ENCODE assay signal across 8 cellular contexts in genomic region chr12:57609781-57610552, GRCh38. TPM values are rescaled to one million over a fixed set of nuclear protein-coding genes. Genes with fewer than 3 reads are reported as not detected.
DNase-seq lines count a peak whose midpoint lies in the region; ATAC-seq and TF ChIP-seq lines count a peak whose summit lies in the region.

No MANE protein-coding gene starts in this region.

- peaks cover 3% of the 10 kb centered on the region for H3K27me3 ChIP-seq in CD4-positive, CD25-positive, alpha-beta regulatory T cell (ENCODE audit: control insufficient read depth, insufficient read depth, low read length)
- H3K27me3 ChIP-seq in heart left ventricle = peaks cover 0 to 25% (median 0%) of the 10 kb centered on the region in 9 donors

- H3K4me3 Mint-ChIP-seq in CD4-positive, CD25-positive, alpha-beta regulatory T cell = peak overlapping the region; percentile 78 to 91 (median 80)
- H3K4me3 Mint-ChIP-seq in activated CD4-positive, alpha-beta memory T cell treated with anti-CD3 and anti-CD28 coated beads, Interleukin-2, amount 10 ng/mL, durations not matched to agents 7 days and 5 days = peak overlapping the region; percentile 43
- peak overlapping the region; percentile 69 for H3K4me3 Mint-ChIP-seq in osteocyte (ENCODE audit: unreplicated experiment)

- H3K27ac ChIP-seq in CD4-positive, CD25-positive, alpha-beta regulatory T cell (ENCODE audit: insufficient read depth, low read length, poor library complexity, severe bottlenecking) = no peak overlapping the region
- H3K27ac ChIP-seq in heart left ventricle = peak overlapping the region; percentile 43 to 96 (median 85)

- peaks cover 0 to 28% (median 4%) of the 10 kb centered on the region in 4 donors for H3K4me1 Mint-ChIP-seq in CD4-positive, CD25-positive, alpha-beta regulatory T cell
- H3K4me1 Mint-ChIP-seq in activated CD4-positive, alpha-beta memory T cell treated with anti-CD3 and anti-CD28 coated beads, Interleukin-2, amount 10 ng/mL, durations not matched to agents 7 days and 5 days = peaks cover 13% of the 10 kb centered on the region
- H3K4me1 Mint-ChIP-seq in osteocyte (ENCODE audit: unreplicated experiment) = peaks cover 32% of the 10 kb centered on the region

- H3K27me3 Mint-ChIP-seq in CD4-positive, CD25-positive, alpha-beta regulatory T cell = peaks cover 38% of the 10 kb centered on the region
- peaks cover 32% of the 10 kb centered on the region for H3K27me3 Mint-ChIP-seq in activated CD4-positive, alpha-beta memory T cell treated with anti-CD3 and anti-CD28 coated beads, Interleukin-2, amount 10 ng/mL, durations not matched to agents 7 days and 5 days
- H3K27me3 Mint-ChIP-seq in osteocyte (ENCODE audit: unreplicated experiment) = peaks cover 2% of the 10 kb centered on the region

- H3K27ac Mint-ChIP-seq in CD4-positive, CD25-positive, alpha-beta regulatory T cell = no peak overlapping the region
- no peak overlapping the region for H3K27ac Mint-ChIP-seq in activated CD4-positive, alpha-beta memory T cell treated with anti-CD3 and anti-CD28 coated beads, Interleukin-2, amount 10 ng/mL, durations not matched to agents 7 days and 5 days
- peak overlapping the region; percentile 31 for H3K27ac Mint-ChIP-seq in osteocyte (ENCODE audit: unreplicated experiment)

- 26 to 41% (median 32%) methylated on average over 27 to 34 of the region's 34 CpGs for WGBS in heart left ventricle, 4 donors

- no peak overlapping the region for H3K4me3 ChIP-seq in CD4-positive, CD25-positive, alpha-beta regulatory T cell (ENCODE audit: low read depth, low read length)
- peak overlapping the region in 11 of 12 donors; percentile 60 to 83 (median 71) for H3K4me3 ChIP-seq in heart left ventricle

- H3K4me1 ChIP-seq in CD4-positive, CD25-positive, alpha-beta regulatory T cell (ENCODE audit: control insufficient read depth, insufficient read depth, low read length, poor library complexity, severe bottlenecking) = peaks cover 25% of the 10 kb centered on the region
- peaks cover 0 to 78% (median 25%) of the 10 kb centered on the region in 12 donors for H3K4me1 ChIP-seq in heart left ventricle

- H3K9me3 Mint-ChIP-seq in CD4-positive, CD25-positive, alpha-beta regulatory T cell = peaks cover 0 to 4% (median 0%) of the 10 kb centered on the region in 7 donors
- no peaks in the 10 kb centered on the region for H3K9me3 Mint-ChIP-seq in activated CD4-positive, alpha-beta memory T cell treated with anti-CD3 and anti-CD28 coated beads, Interleukin-2, amount 10 ng/mL, durations not matched to agents 7 days and 5 days
- no peaks in the 10 kb centered on the region for H3K9me3 Mint-ChIP-seq in osteocyte (ENCODE audit: unreplicated experiment)

- POLR2A ChIA-PET in activated CD4-positive, alpha-beta memory T cell treated with anti-CD3 and anti-CD28 coated beads, Interleukin-2, amount 10 ng/mL, durations not matched to agents 7 days and 5 days (lab: Charles Lee) = no interaction called here

- no peak for TF ChIP-seq POLR2A in heart left ventricle (IDR thresholded peaks at IDR 0.05)

- H3K36me3 Mint-ChIP-seq in CD4-positive, CD25-positive, alpha-beta regulatory T cell = peaks cover 5% of the 10 kb centered on the region
- peaks cover 2% of the 10 kb centered on the region for H3K36me3 Mint-ChIP-seq in activated CD4-positive, alpha-beta memory T cell treated with anti-CD3 and anti-CD28 coated beads, Interleukin-2, amount 10 ng/mL, durations not matched to agents 7 days and 5 days (ENCODE audit: low read depth)
- peaks cover 4% of the 10 kb centered on the region for H3K36me3 Mint-ChIP-seq in osteocyte (ENCODE audit: unreplicated experiment)

- peaks cover 2% of the 10 kb centered on the region for H3K36me3 ChIP-seq in CD4-positive, CD25-positive, alpha-beta regulatory T cell (ENCODE audit: control insufficient read depth, insufficient read depth, low read length)
- H3K36me3 ChIP-seq in heart left ventricle = peaks cover 0 to 34% (median 13%) of the 10 kb centered on the region in 9 donors

- no peak for ATAC-seq in CD4-positive, CD25-positive, alpha-beta regulatory T cell (ENCODE audit: low read depth in 2 of 2)
- ATAC-seq in heart left ventricle = peak in 2 of 4 donors; percentile 2 to 11

- CTCF ChIA-PET in activated CD4-positive, alpha-beta memory T cell treated with anti-CD3 and anti-CD28 coated beads, Interleukin-2, amount 10 ng/mL, durations not matched to agents 7 days and 5 days (lab: Charles Lee) = interaction anchor here (1.5 to 2.1 kb wide), 2 partner anchors 10 to 26 kb away, joined by 5 read pairs; no protein-coding TSS in a partner anchor

- H3K9me3 ChIP-seq in CD4-positive, CD25-positive, alpha-beta regulatory T cell (ENCODE audit: control insufficient read depth in 2 of 2, low read length in 2 of 2) = no peaks in the 10 kb centered on the region
- H3K9me3 ChIP-seq in heart left ventricle = no peaks in the 10 kb centered on the region

- intact Hi-C loops in heart left ventricle (cut with DNase I) = no loop called here

- DNase-seq in CD4-positive, CD25-positive, alpha-beta regulatory T cell = no peak
- no peak for DNase-seq in activated CD4-positive, alpha-beta memory T cell treated with anti-CD3 and anti-CD28 coated beads, Interleukin-2, amount 10 ng/mL, durations not matched to agents 7 days and 5 days
- peak in 4 of 5 donors; percentile 63 to 77 (median 72) for DNase-seq in heart left ventricle
- DNase-seq in osteocyte (ENCODE audit: extremely low spot score, unreplicated experiment) = no peak
- DNase-seq in stimulated activated CD4-positive, alpha-beta T cell treated with anti-CD3 and anti-CD28 coated beads, Interleukin-4, amount 100 ng/mL, for 1 hour = no peak
- no peak for DNase-seq in EL
- DNase-seq in NK-92 (lab: John Stamatoyannopoulos, UW; ENCODE audit: unreplicated experiment) = no peak
- no peak for DNase-seq in C1 segment of cervical spinal cord (lab: John Stamatoyannopoulos, UW)

- TF ChIP-seq CTCF in heart left ventricle (IDR thresholded peaks at IDR 0.05) (no peak), osteocyte (IDR thresholded peaks at IDR 0.05) (no peak)

RNA-seq across cellular contexts. Expression of gene ARHGEF25, which starts 1.3 kb away (rescaled TPM):
- 0.64 TPM for total RNA-seq in CD4-positive, CD25-positive, alpha-beta regulatory T cell
- polyA plus RNA-seq in CD4-positive, CD25-positive, alpha-beta regulatory T cell = not detected
- total RNA-seq in activated CD4-positive, alpha-beta memory T cell treated with anti-CD3 and anti-CD28 coated beads, Interleukin-2, amount 10 ng/mL, durations not matched to agents 7 days and 5 days = under 1 TPM; 0.55 to 0.93 TPM
- 10 to 100 TPM in 4 of 9 donors, 1 to 10 TPM in 5; 5.5 to 11.5 (median 9.5) TPM for total RNA-seq in heart left ventricle
- polyA plus RNA-seq in heart left ventricle = 10 to 100 TPM; 10.2 to 20.3 TPM
- total RNA-seq in osteocyte = 25.8 and 27.6 TPM in 2 replicates

RNA-seq across cellular contexts. Expression of gene DTX3, which starts 5.3 kb away (rescaled TPM):
- total RNA-seq in CD4-positive, CD25-positive, alpha-beta regulatory T cell = 31.2 TPM
- 1 to 10 TPM; 3.4 to 7.4 (median 5.1) TPM for polyA plus RNA-seq in CD4-positive, CD25-positive, alpha-beta regulatory T cell
- total RNA-seq in activated CD4-positive, alpha-beta memory T cell treated with anti-CD3 and anti-CD28 coated beads, Interleukin-2, amount 10 ng/mL, durations not matched to agents 7 days and 5 days = 10 to 100 TPM; 19.3 to 21.8 TPM
- total RNA-seq in heart left ventricle (10 to 100 TPM; 15.6 to 30.7 (median 22.4) TPM), osteocyte (26.5 and 29.9 TPM in 2 replicates)
- polyA plus RNA-seq in heart left ventricle = 10 to 100 TPM; 16.3 to 28.3 TPM

RNA-seq across cellular contexts. Expression of gene PIP4K2C, which starts 19.0 kb away (rescaled TPM):
- total RNA-seq in CD4-positive, CD25-positive, alpha-beta regulatory T cell = 35.8 TPM
- 10 to 100 TPM; 24.6 to 38.6 (median 30.2) TPM for polyA plus RNA-seq in CD4-positive, CD25-positive, alpha-beta regulatory T cell
- total RNA-seq in activated CD4-positive, alpha-beta memory T cell treated with anti-CD3 and anti-CD28 coated beads, Interleukin-2, amount 10 ng/mL, durations not matched to agents 7 days and 5 days = 10 to 100 TPM; 21.6 to 21.9 TPM
- total RNA-seq in heart left ventricle (10 to 100 TPM; 12.9 to 31.0 (median 17.0) TPM), osteocyte (30.4 and 34.9 TPM in 2 replicates)
- 10 to 100 TPM in 1 of 2 donors, 1 to 10 TPM in 1; 4.6 to 22.6 TPM for polyA plus RNA-seq in heart left ventricle

RNA-seq across cellular contexts. Expression of gene B4GALNT1, which starts 23.0 kb away (rescaled TPM):
- not detected for total RNA-seq in CD4-positive, CD25-positive, alpha-beta regulatory T cell
- not detected for polyA plus RNA-seq in CD4-positive, CD25-positive, alpha-beta regulatory T cell
- 1 to 10 TPM; 1.4 to 1.8 TPM for total RNA-seq in activated CD4-positive, alpha-beta memory T cell treated with anti-CD3 and anti-CD28 coated beads, Interleukin-2, amount 10 ng/mL, durations not matched to agents 7 days and 5 days
- total RNA-seq in heart left ventricle (1 to 10 TPM; 1.9 to 8.8 (median 5.9) TPM), osteocyte (5.6 and 6.9 TPM in 2 replicates)
- 1 to 10 TPM; 2.6 to 5.1 TPM for polyA plus RNA-seq in heart left ventricle

Comparison
In these comparisons a context has a peak if more than half of its experiments do, and no peak if none do; other contexts are left out.
1. DNase-seq: peak in heart left ventricle (4 of 5); none in CD4-positive, CD25-positive, alpha-beta regulatory T cell (0 of 3), activated CD4-positive, alpha-beta memory T cell treated with anti-CD3 and anti-CD28 coated beads, Interleukin-2, amount 10 ng/mL, durations not matched to agents 7 days and 5 days (single experiment), osteocyte (single experiment), stimulated activated CD4-positive, alpha-beta T cell treated with anti-CD3 and anti-CD28 coated beads, Interleukin-4, amount 100 ng/mL, for 1 hour (single experiment), EL (single experiment), NK-92 (single experiment) and C1 segment of cervical spinal cord (0 of 14).
2. Peak in every context shown above with its lines, with median percentiles within 50 percentile points of each other: H3K4me3 Mint-ChIP-seq.